9 cellular contexts compared by ENCODE assay signal in the genomic region with DNA sequence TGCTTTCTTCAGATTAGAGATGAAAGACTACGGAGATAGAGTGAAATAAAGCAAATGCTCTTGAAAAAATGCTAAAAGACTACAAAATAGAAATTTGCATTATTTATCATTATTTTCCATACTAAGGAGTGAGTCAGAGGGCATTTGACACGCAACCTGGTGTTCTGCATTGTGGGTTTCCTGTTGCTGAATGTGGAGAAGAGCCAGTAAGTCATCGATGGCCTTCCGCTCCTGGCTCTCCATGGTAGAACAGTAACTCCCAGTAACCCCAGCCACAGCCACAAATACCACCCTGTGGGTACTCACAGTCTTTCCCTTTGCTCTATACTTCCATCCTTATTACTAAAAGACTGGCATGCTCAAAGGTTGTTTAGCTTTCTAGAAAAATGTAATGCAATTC.
DNase-seq lines count a peak whose midpoint lies in the region; ATAC-seq lines count a peak whose summit lies in the region.
"Had no signal": no experiment of that assay in that cellular context is flagged by ENCODE, and none has a peak within 500 bp of the region (broad histone marks: within the 10 kb centered on the region; RNA-seq: fewer than 3 reads in every experiment).

No MANE protein-coding gene starts in this region.

- no peaks in the 10 kb centered on the region for H3K9me3 Mint-ChIP-seq in effector memory CD8-positive, alpha-beta T cell
- H3K9me3 Mint-ChIP-seq in stimulated activated naive CD8-positive, alpha-beta T cell treated with anti-CD3 and anti-CD28 coated beads, Interleukin-15, amount 100 ng/mL, for 72 hours, result no peaks in the 10 kb centered on the region

- H3K27ac Mint-ChIP-seq in effector memory CD8-positive, alpha-beta T cell, result no peak overlapping the region
- peak overlapping the region; percentile 25 to 74 for H3K27ac Mint-ChIP-seq in stimulated activated naive CD8-positive, alpha-beta T cell treated with anti-CD3 and anti-CD28 coated beads, Interleukin-15, amount 100 ng/mL, for 72 hours

- DNase-seq in SK-MEL-5 (ENCODE audit: low read depth, low spot score) (peak; percentile 21), NCI-H774 (lab: John Stamatoyannopoulos, UW) (no peak), cerebellar cortex (ENCODE audit: low spot score) (no peak)
- DNase-seq in effector memory CD8-positive, alpha-beta T cell, result no peak
- DNase-seq in stimulated activated naive CD8-positive, alpha-beta T cell treated with anti-CD3 and anti-CD28 coated beads, Interleukin-15, amount 100 ng/mL, for 72 hours, result peak; percentile 41 to 67

- H3K27me3 Mint-ChIP-seq in effector memory CD8-positive, alpha-beta T cell, result peaks cover 0 to 12% of the 10 kb centered on the region in 2 donors
- H3K27me3 Mint-ChIP-seq in stimulated activated naive CD8-positive, alpha-beta T cell treated with anti-CD3 and anti-CD28 coated beads, Interleukin-15, amount 100 ng/mL, for 72 hours, result peaks cover 8% of the 10 kb centered on the region

- in situ Hi-C loops in SK-MEL-5 (cut with HindIII; ENCODE audit: low pct_unique_long_range_greater_than_20kb, low sequenced_read_pairs), result no loop called here

- H3K4me1 Mint-ChIP-seq in effector memory CD8-positive, alpha-beta T cell (ENCODE audit: low read depth in 2 of 2), result peaks cover 4 to 8% of the 10 kb centered on the region in 2 donors
- peaks cover 16% of the 10 kb centered on the region for H3K4me1 Mint-ChIP-seq in stimulated activated naive CD8-positive, alpha-beta T cell treated with anti-CD3 and anti-CD28 coated beads, Interleukin-15, amount 100 ng/mL, for 72 hours

- H3K36me3 Mint-ChIP-seq in effector memory CD8-positive, alpha-beta T cell (ENCODE audit: insufficient read depth), result no peaks in the 10 kb centered on the region

- peak overlapping the region; percentile 6 to 51 for H3K4me3 Mint-ChIP-seq in effector memory CD8-positive, alpha-beta T cell
- H3K4me3 Mint-ChIP-seq in stimulated activated naive CD8-positive, alpha-beta T cell treated with anti-CD3 and anti-CD28 coated beads, Interleukin-15, amount 100 ng/mL, for 72 hours, result peak overlapping the region; percentile 39 to 50

- ATAC-seq in GM18868 (IDR thresholded peaks at IDR 0.05; ENCODE audit: unreplicated experiment) (peak; percentile 85), HG02884 (IDR thresholded peaks at IDR 0.05; ENCODE audit: unreplicated experiment) (peak; percentile 72), HG03439 (IDR thresholded peaks at IDR 0.05; ENCODE audit: unreplicated experiment) (no peak)
- ATAC-seq in effector memory CD8-positive, alpha-beta T cell (replicated peaks), result peak; percentile 84
- ATAC-seq in stimulated activated naive CD8-positive, alpha-beta T cell treated with anti-CD3 and anti-CD28 coated beads, Interleukin-15, amount 100 ng/mL, for 72 hours, result peak; percentile 97
- ATAC-seq: left colon had no signal

Comparison
In these comparisons a context has a peak if more than half of its experiments do, and no peak if none do; other contexts are left out.
1. DNase-seq: peak in SK-MEL-5 (single experiment) and stimulated activated naive CD8-positive, alpha-beta T cell treated with anti-CD3 and anti-CD28 coated beads, Interleukin-15, amount 100 ng/mL, for 72 hours (2 of 2); none in effector memory CD8-positive, alpha-beta T cell (0 of 3), NCI-H774 (single experiment) and cerebellar cortex (single experiment).
2. H3K27ac Mint-ChIP-seq: peak in stimulated activated naive CD8-positive, alpha-beta T cell treated with anti-CD3 and anti-CD28 coated beads, Interleukin-15, amount 100 ng/mL, for 72 hours (2 of 2); none in effector memory CD8-positive, alpha-beta T cell (0 of 2).